9 cellular contexts compared by ENCODE assay signal in genomic region chr7:2528481-2529095, GRCh38. TPM values are rescaled to one million over a fixed set of nuclear protein-coding genes. Genes with fewer than 3 reads are reported as not detected.
DNase-seq lines count a peak whose midpoint lies in the region; ATAC-seq and TF ChIP-seq lines count a peak whose summit lies in the region.
"Had no signal": no experiment of that assay in that cellular context is flagged by ENCODE, and none has a peak within 500 bp of the region (broad histone marks: within the 10 kb centered on the region; RNA-seq: fewer than 3 reads in every experiment).

No MANE protein-coding gene starts in this region.

- H3K4me1 Mint-ChIP-seq in CD8-positive, alpha-beta memory T cell, result peaks cover 28 to 70% (median 36%) of the 10 kb centered on the region in 3 donors
- H3K4me1 Mint-ChIP-seq in activated naive CD8-positive, alpha-beta T cell treated with anti-CD3 and anti-CD28 coated beads, Interleukin-2, amount 50 U/mL, for 24 hours, result peaks cover 57% of the 10 kb centered on the region
- peaks cover 18 to 71% (median 71%) of the 10 kb centered on the region in 4 donors for H3K4me1 Mint-ChIP-seq in naive thymus-derived CD8-positive, alpha-beta T cell

- POLR2A ChIA-PET in CD8-positive, alpha-beta memory T cell (lab: Charles Lee), result interaction anchor here (1.1 to 3.9 kb wide), 3 partner anchors 17 to 171 kb away, joined by 3 to 27 read pairs (median 4); no protein-coding TSS in a partner anchor
- POLR2A ChIA-PET in naive thymus-derived CD8-positive, alpha-beta T cell (lab: Charles Lee), result interaction anchor here (0.8 to 15.4 kb wide), 10 partner anchors 13 to 77 kb away, joined by 4 to 821 read pairs (median 7); partner anchors contain the start of genes BRAT1 and LFNG

- CTCF ChIA-PET in CD8-positive, alpha-beta memory T cell (lab: Charles Lee), result interaction anchor here (0.8 to 2.2 kb wide), 6 partner anchors 11 to 181 kb away, joined by 3 to 10 read pairs (median 5); no protein-coding TSS in a partner anchor

- peak; percentile 6 for ATAC-seq in HG02610 (IDR thresholded peaks at IDR 0.05; ENCODE audit: unreplicated experiment)
- ATAC-seq in activated naive CD8-positive, alpha-beta T cell treated with anti-CD3 and anti-CD28 coated beads, Interleukin-2, amount 50 U/mL, for 24 hours, result no peak
- no peak for ATAC-seq in naive thymus-derived CD8-positive, alpha-beta T cell

- peak overlapping the region; percentile 38 for H3K27ac ChIP-seq in CD8-positive, alpha-beta memory T cell (ENCODE audit: low read depth, low read length)

- H3K4me3 Mint-ChIP-seq in CD8-positive, alpha-beta memory T cell, result peak overlapping the region; percentile 16 to 88 (median 80)
- peak overlapping the region; percentile 49 for H3K4me3 Mint-ChIP-seq in activated naive CD8-positive, alpha-beta T cell treated with anti-CD3 and anti-CD28 coated beads, Interleukin-2, amount 50 U/mL, for 24 hours
- peak overlapping the region; percentile 56 to 87 (median 78) for H3K4me3 Mint-ChIP-seq in naive thymus-derived CD8-positive, alpha-beta T cell

- DNase-seq in CD8-positive, alpha-beta memory T cell, result peak in 2 of 5 donors; percentile 0 to 33
- no peak for DNase-seq in activated naive CD8-positive, alpha-beta T cell treated with anti-CD3 and anti-CD28 coated beads, Interleukin-2, amount 50 U/mL, for 24 hours
- DNase-seq in naive thymus-derived CD8-positive, alpha-beta T cell, result peak in 3 of 10 donors; percentile 7 to 46 (median 32)
- no peak for DNase-seq in amygdala (lab: John Stamatoyannopoulos, UW)
- DNase-seq in GM10266 (ENCODE audit: extremely low spot score), result no peak
- DNase-seq in HuH-7.5 (ENCODE audit: low spot score), result no peak
- DNase-seq in D341Med (ENCODE audit: low spot score), result no peak

- peaks cover 15% of the 10 kb centered on the region for H3K36me3 ChIP-seq in CD8-positive, alpha-beta memory T cell (ENCODE audit: insufficient read depth, low read length)

- peaks cover 0 to 34% (median 0%) of the 10 kb centered on the region in 3 donors for H3K36me3 Mint-ChIP-seq in CD8-positive, alpha-beta memory T cell
- no peaks in the 10 kb centered on the region for H3K36me3 Mint-ChIP-seq in activated naive CD8-positive, alpha-beta T cell treated with anti-CD3 and anti-CD28 coated beads, Interleukin-2, amount 50 U/mL, for 24 hours (ENCODE audit: low read depth)
- peaks cover 0 to 25% (median 0%) of the 10 kb centered on the region in 3 donors for H3K36me3 Mint-ChIP-seq in naive thymus-derived CD8-positive, alpha-beta T cell

- peaks cover 76% of the 10 kb centered on the region for H3K4me1 ChIP-seq in CD8-positive, alpha-beta memory T cell (ENCODE audit: insufficient read depth, low read length)

- peak overlapping the region; percentile 89 to 99 (median 94) for H3K27ac Mint-ChIP-seq in CD8-positive, alpha-beta memory T cell
- H3K27ac Mint-ChIP-seq in activated naive CD8-positive, alpha-beta T cell treated with anti-CD3 and anti-CD28 coated beads, Interleukin-2, amount 50 U/mL, for 24 hours, result peak overlapping the region; percentile 39
- H3K27ac Mint-ChIP-seq in naive thymus-derived CD8-positive, alpha-beta T cell, result peak overlapping the region; percentile 80 to 97 (median 92)

- peak overlapping the region; percentile 25 for H3K4me3 ChIP-seq in CD8-positive, alpha-beta memory T cell (ENCODE audit: low read length)
- H3K4me3 ChIP-seq: HAP-1 had no signal

- no peaks in the 10 kb centered on the region for H3K27me3 Mint-ChIP-seq in CD8-positive, alpha-beta memory T cell
- H3K27me3 Mint-ChIP-seq in activated naive CD8-positive, alpha-beta T cell treated with anti-CD3 and anti-CD28 coated beads, Interleukin-2, amount 50 U/mL, for 24 hours, result no peaks in the 10 kb centered on the region
- no peaks in the 10 kb centered on the region for H3K27me3 Mint-ChIP-seq in naive thymus-derived CD8-positive, alpha-beta T cell

- no peaks in the 10 kb centered on the region for H3K27me3 ChIP-seq in CD8-positive, alpha-beta memory T cell (ENCODE audit: insufficient read depth, low read length, poor library complexity, severe bottlenecking)

- no peak for TF ChIP-seq CTCF in GM10266 (IDR thresholded peaks at IDR 0.05; ENCODE audit: control insufficient read depth, insufficient read depth, low read depth, missing control alignments)

- H3K9me3 ChIP-seq in CD8-positive, alpha-beta memory T cell (ENCODE audit: low read length), result no peaks in the 10 kb centered on the region
- H3K9me3 ChIP-seq: HAP-1 had no signal

- H3K9me3 Mint-ChIP-seq in CD8-positive, alpha-beta memory T cell, result no peaks in the 10 kb centered on the region
- no peaks in the 10 kb centered on the region for H3K9me3 Mint-ChIP-seq in activated naive CD8-positive, alpha-beta T cell treated with anti-CD3 and anti-CD28 coated beads, Interleukin-2, amount 50 U/mL, for 24 hours
- H3K9me3 Mint-ChIP-seq in naive thymus-derived CD8-positive, alpha-beta T cell, result no peaks in the 10 kb centered on the region

RNA-seq across cellular contexts. Expression of gene LFNG, which starts 9.0 kb away (rescaled TPM):
- total RNA-seq in CD8-positive, alpha-beta memory T cell, result 10 to 100 TPM; 28.0 to 30.8 TPM
- polyA plus RNA-seq in CD8-positive, alpha-beta memory T cell, result 2.0 TPM
- total RNA-seq in naive thymus-derived CD8-positive, alpha-beta T cell, result 100 to 1,000 TPM; 151 to 153 TPM
- 1 to 10 TPM in 2 of 3 donors, under 1 TPM in 1; 0.54 to 3.0 (median 1.6) TPM for polyA plus RNA-seq in naive thymus-derived CD8-positive, alpha-beta T cell

RNA-seq across cellular contexts. Expression of gene BRAT1, which starts 26.7 kb away (rescaled TPM):
- 10 to 100 TPM; 35.0 to 38.8 TPM for total RNA-seq in CD8-positive, alpha-beta memory T cell
- 41.9 TPM for polyA plus RNA-seq in CD8-positive, alpha-beta memory T cell
- 10 to 100 TPM; 32.2 to 32.4 TPM for total RNA-seq in naive thymus-derived CD8-positive, alpha-beta T cell
- 10 to 100 TPM; 21.0 to 43.6 (median 25.4) TPM for polyA plus RNA-seq in naive thymus-derived CD8-positive, alpha-beta T cell

RNA-seq across cellular contexts. Expression of gene IQCE, which starts 30.2 kb away (rescaled TPM):
- total RNA-seq in CD8-positive, alpha-beta memory T cell, result 10 to 100 TPM in 1 of 2 experiments, 1 to 10 TPM in 1; 9.6 to 10.4 TPM
- polyA plus RNA-seq in CD8-positive, alpha-beta memory T cell, result 4.1 TPM
- total RNA-seq in naive thymus-derived CD8-positive, alpha-beta T cell, result 1 to 10 TPM; 6.6 to 8.9 TPM
- polyA plus RNA-seq in naive thymus-derived CD8-positive, alpha-beta T cell, result 1 to 10 TPM in 2 of 3 donors, under 1 TPM in 1; 0.77 to 2.2 (median 2.0) TPM

RNA-seq across cellular contexts. Expression of gene GRIFIN, which starts 52.4 kb away (rescaled TPM):
- not detected for total RNA-seq in CD8-positive, alpha-beta memory T cell
- not detected for polyA plus RNA-seq in CD8-positive, alpha-beta memory T cell
- total RNA-seq in naive thymus-derived CD8-positive, alpha-beta T cell, result not detected
- polyA plus RNA-seq in naive thymus-derived CD8-positive, alpha-beta T cell, result not detected

Comparison
In these comparisons a context has a peak if more than half of its experiments do, and no peak if none do; other contexts are left out.
1. H3K27ac Mint-ChIP-seq: peak in every context shown above with its lines; median percentile 94 in CD8-positive, alpha-beta memory T cell; 92 in naive thymus-derived CD8-positive, alpha-beta T cell; 39 in activated naive CD8-positive, alpha-beta T cell treated with anti-CD3 and anti-CD28 coated beads, Interleukin-2, amount 50 U/mL, for 24 hours.
2. RNA of gene LFNG, which starts 9.0 kb away (total RNA-seq): 151 to 153 TPM in naive thymus-derived CD8-positive, alpha-beta T cell; 28.0 to 30.8 TPM in CD8-positive, alpha-beta memory T cell; every median in the first group is over 4 times any median in the second.
3. Peak in every context shown above with its lines, with median percentiles within 50 percentile points of each other: H3K4me3 Mint-ChIP-seq.